1 cellular context compared by ENCODE assay signal in the genomic region with DNA sequence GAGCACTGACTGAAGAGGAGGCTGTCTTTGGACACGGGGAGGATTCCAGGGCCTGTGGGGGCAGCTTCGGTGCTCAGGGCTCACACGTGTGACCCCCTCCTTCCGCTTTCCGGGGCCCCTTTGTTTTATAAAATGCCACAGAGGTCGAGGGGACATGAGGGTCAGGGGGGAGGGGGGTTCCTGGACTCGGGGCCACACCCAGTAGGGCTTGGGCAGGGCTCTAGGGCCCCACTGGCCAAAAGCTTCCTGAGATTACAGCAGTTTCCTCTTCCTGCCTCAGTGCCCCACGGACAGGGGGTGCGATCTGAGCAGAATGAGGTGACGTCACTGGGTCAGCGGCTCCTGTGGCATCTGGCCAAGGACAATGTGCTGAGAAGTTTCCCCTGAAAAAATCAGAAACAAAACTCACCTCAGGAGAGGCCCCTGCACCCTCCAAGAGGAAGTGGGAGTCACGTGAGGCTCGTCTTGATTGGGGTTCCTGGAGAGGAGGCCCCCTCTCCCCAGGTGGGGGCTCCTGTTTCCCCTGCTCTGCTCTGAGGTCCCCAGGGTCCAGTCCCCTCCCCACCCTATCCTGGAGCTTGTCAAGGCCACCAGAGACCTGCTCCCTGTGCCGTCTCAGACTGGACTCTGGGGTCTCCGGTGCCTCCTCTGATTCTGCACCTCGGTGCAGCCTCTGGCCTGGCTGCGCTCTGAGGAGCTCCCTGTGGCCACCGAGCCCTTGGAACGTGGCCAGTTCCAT.
TF ChIP-seq lines count a peak whose summit lies in the region.

No MANE protein-coding gene starts in this region.

TF ChIP-seq in HepG2, 621 proteins besides CTCF, POLR2A, EP300 and RAD21 (continued from another document and continues in another):
- TF ChIP-seq, protein P1, sequence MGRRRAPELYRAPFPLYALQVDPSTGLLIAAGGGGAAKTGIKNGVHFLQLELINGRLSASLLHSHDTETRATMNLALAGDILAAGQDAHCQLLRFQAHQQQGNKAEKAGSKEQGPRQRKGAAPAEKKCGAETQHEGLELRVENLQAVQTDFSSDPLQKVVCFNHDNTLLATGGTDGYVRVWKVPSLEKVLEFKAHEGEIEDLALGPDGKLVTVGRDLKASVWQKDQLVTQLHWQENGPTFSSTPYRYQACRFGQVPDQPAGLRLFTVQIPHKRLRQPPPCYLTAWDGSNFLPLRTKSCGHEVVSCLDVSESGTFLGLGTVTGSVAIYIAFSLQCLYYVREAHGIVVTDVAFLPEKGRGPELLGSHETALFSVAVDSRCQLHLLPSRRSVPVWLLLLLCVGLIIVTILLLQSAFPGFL (CRISPR knock-in tag; IDR thresholded peaks at IDR 0.05), result no peak
- TF ChIP-seq MATR3 (CRISPR knock-in tag; IDR thresholded peaks at IDR 0.05) (no peak), HDAC6 (IDR thresholded peaks at IDR 0.05; ENCODE audit: low read depth, low read length) (no peak), ZFP1 (CRISPR knock-in tag; IDR thresholded peaks at IDR 0.05) (no peak), IRF2 (CRISPR knock-in tag; IDR thresholded peaks at IDR 0.05) (no peak), ZNF660 (CRISPR knock-in tag; IDR thresholded peaks at IDR 0.05; ENCODE audit: borderline replicate concordance, low read depth) (no peak), SRSF1 (optimal IDR thresholded peaks at IDR 0.05; ENCODE audit: low read depth, low read length) (no peak), ZBTB38 (CRISPR knock-in tag; IDR thresholded peaks at IDR 0.05) (no peak), ZNF33A (CRISPR knock-in tag; IDR thresholded peaks at IDR 0.05; ENCODE audit: borderline replicate concordance) (no peak), ETV5 (CRISPR knock-in tag; IDR thresholded peaks at IDR 0.05; ENCODE audit: borderline replicate concordance) (peak; percentile 29; the same call in 1 of the 2 replicates), RCOR2 (CRISPR knock-in tag; IDR thresholded peaks at IDR 0.05) (no peak), KDM2A (CRISPR knock-in tag; IDR thresholded peaks at IDR 0.05; ENCODE audit: borderline replicate concordance, low read depth) (peak; percentile 23; the same call in 1 of the 2 replicates), RFX1 (IDR thresholded peaks at IDR 0.05) (no peak), YEATS2 (CRISPR knock-in tag; IDR thresholded peaks at IDR 0.05; ENCODE audit: borderline replicate concordance) (no peak), PCBP2 (optimal IDR thresholded peaks at IDR 0.05; ENCODE audit: low read depth, low read length, poor library complexity, severe bottlenecking) (no peak), TBX3 (IDR thresholded peaks at IDR 0.05; ENCODE audit: borderline replicate concordance) (no peak), SETDB1 (CRISPR knock-in tag; IDR thresholded peaks at IDR 0.05; ENCODE audit: borderline replicate concordance) (no peak), SNAI1 (CRISPR knock-in tag; IDR thresholded peaks at IDR 0.05; ENCODE audit: borderline replicate concordance) (no peak), DMAP1 (CRISPR knock-in tag; IDR thresholded peaks at IDR 0.05) (no peak), MAZ (IDR thresholded peaks at IDR 0.05; ENCODE audit: borderline replicate concordance, low read depth, low read length) (no peak), MAZ (CRISPR knock-in tag; IDR thresholded peaks at IDR 0.05; ENCODE audit: low read depth) (no peak), ZNF432 (CRISPR knock-in tag; IDR thresholded peaks at IDR 0.05; ENCODE audit: borderline replicate concordance) (no peak), MIER2 (CRISPR knock-in tag; IDR thresholded peaks at IDR 0.05) (no peak), ZNF350 (CRISPR knock-in tag; IDR thresholded peaks at IDR 0.05; ENCODE audit: borderline replicate concordance, low read depth) (no peak; the same call in 1 of the 2 replicates), NFKBIZ (CRISPR knock-in tag; IDR thresholded peaks at IDR 0.05) (no peak), HNF4A (CRISPR knock-in tag; IDR thresholded peaks at IDR 0.05) (peak; percentile 31), ZBTB7A (CRISPR knock-in tag; IDR thresholded peaks at IDR 0.05) (peak; percentile 49; the same call in 1 of the 2 replicates), TAF1 (CRISPR knock-in tag; IDR thresholded peaks at IDR 0.05) (no peak)
- TF ChIP-seq, protein P2, sequence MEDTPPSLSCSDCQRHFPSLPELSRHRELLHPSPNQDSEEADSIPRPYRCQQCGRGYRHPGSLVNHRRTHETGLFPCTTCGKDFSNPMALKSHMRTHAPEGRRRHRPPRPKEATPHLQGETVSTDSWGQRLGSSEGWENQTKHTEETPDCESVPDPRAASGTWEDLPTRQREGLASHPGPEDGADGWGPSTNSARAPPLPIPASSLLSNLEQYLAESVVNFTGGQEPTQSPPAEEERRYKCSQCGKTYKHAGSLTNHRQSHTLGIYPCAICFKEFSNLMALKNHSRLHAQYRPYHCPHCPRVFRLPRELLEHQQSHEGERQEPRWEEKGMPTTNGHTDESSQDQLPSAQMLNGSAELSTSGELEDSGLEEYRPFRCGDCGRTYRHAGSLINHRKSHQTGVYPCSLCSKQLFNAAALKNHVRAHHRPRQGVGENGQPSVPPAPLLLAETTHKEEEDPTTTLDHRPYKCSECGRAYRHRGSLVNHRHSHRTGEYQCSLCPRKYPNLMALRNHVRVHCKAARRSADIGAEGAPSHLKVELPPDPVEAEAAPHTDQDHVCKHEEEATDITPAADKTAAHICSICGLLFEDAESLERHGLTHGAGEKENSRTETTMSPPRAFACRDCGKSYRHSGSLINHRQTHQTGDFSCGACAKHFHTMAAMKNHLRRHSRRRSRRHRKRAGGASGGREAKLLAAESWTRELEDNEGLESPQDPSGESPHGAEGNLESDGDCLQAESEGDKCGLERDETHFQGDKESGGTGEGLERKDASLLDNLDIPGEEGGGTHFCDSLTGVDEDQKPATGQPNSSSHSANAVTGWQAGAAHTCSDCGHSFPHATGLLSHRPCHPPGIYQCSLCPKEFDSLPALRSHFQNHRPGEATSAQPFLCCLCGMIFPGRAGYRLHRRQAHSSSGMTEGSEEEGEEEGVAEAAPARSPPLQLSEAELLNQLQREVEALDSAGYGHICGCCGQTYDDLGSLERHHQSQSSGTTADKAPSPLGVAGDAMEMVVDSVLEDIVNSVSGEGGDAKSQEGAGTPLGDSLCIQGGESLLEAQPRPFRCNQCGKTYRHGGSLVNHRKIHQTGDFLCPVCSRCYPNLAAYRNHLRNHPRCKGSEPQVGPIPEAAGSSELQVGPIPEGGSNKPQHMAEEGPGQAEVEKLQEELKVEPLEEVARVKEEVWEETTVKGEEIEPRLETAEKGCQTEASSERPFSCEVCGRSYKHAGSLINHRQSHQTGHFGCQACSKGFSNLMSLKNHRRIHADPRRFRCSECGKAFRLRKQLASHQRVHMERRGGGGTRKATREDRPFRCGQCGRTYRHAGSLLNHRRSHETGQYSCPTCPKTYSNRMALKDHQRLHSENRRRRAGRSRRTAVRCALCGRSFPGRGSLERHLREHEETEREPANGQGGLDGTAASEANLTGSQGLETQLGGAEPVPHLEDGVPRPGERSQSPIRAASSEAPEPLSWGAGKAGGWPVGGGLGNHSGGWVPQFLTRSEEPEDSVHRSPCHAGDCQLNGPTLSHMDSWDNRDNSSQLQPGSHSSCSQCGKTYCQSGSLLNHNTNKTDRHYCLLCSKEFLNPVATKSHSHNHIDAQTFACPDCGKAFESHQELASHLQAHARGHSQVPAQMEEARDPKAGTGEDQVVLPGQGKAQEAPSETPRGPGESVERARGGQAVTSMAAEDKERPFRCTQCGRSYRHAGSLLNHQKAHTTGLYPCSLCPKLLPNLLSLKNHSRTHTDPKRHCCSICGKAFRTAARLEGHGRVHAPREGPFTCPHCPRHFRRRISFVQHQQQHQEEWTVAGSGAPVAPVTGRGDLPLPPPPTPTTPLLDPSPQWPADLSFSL (CRISPR knock-in tag; IDR thresholded peaks at IDR 0.05), result no peak
- TF ChIP-seq, protein P3, sequence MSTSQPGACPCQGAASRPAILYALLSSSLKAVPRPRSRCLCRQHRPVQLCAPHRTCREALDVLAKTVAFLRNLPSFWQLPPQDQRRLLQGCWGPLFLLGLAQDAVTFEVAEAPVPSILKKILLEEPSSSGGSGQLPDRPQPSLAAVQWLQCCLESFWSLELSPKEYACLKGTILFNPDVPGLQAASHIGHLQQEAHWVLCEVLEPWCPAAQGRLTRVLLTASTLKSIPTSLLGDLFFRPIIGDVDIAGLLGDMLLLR (CRISPR knock-in tag; IDR thresholded peaks at IDR 0.05), result no peak
- TF ChIP-seq, protein P4, sequence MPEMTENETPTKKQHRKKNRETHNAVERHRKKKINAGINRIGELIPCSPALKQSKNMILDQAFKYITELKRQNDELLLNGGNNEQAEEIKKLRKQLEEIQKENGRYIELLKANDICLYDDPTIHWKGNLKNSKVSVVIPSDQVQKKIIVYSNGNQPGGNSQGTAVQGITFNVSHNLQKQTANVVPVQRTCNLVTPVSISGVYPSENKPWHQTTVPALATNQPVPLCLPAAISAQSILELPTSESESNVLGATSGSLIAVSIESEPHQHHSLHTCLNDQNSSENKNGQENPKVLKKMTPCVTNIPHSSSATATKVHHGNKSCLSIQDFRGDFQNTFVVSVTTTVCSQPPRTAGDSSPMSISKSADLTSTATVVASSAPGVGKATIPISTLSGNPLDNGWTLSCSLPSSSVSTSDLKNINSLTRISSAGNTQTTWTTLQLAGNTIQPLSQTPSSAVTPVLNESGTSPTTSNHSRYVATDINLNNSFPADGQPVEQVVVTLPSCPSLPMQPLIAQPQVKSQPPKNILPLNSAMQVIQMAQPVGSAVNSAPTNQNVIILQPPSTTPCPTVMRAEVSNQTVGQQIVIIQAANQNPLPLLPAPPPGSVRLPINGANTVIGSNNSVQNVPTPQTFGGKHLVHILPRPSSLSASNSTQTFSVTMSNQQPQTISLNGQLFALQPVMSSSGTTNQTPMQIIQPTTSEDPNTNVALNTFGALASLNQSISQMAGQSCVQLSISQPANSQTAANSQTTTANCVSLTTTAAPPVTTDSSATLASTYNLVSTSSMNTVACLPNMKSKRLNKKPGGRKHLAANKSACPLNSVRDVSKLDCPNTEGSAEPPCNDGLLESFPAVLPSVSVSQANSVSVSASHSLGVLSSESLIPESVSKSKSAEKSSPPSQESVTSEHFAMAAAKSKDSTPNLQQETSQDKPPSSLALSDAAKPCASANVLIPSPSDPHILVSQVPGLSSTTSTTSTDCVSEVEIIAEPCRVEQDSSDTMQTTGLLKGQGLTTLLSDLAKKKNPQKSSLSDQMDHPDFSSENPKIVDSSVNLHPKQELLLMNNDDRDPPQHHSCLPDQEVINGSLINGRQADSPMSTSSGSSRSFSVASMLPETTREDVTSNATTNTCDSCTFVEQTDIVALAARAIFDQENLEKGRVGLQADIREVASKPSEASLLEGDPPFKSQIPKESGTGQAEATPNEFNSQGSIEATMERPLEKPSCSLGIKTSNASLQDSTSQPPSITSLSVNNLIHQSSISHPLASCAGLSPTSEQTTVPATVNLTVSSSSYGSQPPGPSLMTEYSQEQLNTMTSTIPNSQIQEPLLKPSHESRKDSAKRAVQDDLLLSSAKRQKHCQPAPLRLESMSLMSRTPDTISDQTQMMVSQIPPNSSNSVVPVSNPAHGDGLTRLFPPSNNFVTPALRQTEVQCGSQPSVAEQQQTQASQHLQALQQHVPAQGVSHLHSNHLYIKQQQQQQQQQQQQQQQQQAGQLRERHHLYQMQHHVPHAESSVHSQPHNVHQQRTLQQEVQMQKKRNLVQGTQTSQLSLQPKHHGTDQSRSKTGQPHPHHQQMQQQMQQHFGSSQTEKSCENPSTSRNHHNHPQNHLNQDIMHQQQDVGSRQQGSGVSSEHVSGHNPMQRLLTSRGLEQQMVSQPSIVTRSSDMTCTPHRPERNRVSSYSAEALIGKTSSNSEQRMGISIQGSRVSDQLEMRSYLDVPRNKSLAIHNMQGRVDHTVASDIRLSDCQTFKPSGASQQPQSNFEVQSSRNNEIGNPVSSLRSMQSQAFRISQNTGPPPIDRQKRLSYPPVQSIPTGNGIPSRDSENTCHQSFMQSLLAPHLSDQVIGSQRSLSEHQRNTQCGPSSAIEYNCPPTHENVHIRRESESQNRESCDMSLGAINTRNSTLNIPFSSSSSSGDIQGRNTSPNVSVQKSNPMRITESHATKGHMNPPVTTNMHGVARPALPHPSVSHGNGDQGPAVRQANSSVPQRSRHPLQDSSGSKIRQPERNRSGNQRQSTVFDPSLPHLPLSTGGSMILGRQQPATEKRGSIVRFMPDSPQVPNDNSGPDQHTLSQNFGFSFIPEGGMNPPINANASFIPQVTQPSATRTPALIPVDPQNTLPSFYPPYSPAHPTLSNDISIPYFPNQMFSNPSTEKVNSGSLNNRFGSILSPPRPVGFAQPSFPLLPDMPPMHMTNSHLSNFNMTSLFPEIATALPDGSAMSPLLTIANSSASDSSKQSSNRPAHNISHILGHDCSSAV (CRISPR knock-in tag; IDR thresholded peaks at IDR 0.05; ENCODE audit: borderline replicate concordance), result no peak
- TF ChIP-seq, protein P5, sequence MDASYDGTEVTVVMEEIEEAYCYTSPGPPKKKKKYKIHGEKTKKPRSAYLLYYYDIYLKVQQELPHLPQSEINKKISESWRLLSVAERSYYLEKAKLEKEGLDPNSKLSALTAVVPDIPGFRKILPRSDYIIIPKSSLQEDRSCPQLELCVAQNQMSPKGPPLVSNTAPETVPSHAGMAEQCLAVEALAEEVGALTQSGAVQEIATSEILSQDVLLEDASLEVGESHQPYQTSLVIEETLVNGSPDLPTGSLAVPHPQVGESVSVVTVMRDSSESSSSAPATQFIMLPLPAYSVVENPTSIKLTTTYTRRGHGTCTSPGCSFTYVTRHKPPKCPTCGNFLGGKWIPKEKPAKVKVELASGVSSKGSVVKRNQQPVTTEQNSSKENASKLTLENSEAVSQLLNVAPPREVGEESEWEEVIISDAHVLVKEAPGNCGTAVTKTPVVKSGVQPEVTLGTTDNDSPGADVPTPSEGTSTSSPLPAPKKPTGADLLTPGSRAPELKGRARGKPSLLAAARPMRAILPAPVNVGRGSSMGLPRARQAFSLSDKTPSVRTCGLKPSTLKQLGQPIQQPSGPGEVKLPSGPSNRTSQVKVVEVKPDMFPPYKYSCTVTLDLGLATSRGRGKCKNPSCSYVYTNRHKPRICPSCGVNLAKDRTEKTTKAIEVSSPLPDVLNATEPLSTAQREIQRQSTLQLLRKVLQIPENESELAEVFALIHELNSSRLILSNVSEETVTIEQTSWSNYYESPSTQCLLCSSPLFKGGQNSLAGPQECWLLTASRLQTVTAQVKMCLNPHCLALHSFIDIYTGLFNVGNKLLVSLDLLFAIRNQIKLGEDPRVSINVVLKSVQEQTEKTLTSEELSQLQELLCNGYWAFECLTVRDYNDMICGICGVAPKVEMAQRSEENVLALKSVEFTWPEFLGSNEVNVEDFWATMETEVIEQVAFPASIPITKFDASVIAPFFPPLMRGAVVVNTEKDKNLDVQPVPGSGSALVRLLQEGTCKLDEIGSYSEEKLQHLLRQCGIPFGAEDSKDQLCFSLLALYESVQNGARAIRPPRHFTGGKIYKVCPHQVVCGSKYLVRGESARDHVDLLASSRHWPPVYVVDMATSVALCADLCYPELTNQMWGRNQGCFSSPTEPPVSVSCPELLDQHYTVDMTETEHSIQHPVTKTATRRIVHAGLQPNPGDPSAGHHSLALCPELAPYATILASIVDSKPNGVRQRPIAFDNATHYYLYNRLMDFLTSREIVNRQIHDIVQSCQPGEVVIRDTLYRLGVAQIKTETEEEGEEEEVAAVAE (CRISPR knock-in tag; IDR thresholded peaks at IDR 0.05; ENCODE audit: borderline replicate concordance), result no peak
- TF ChIP-seq, protein P6, sequence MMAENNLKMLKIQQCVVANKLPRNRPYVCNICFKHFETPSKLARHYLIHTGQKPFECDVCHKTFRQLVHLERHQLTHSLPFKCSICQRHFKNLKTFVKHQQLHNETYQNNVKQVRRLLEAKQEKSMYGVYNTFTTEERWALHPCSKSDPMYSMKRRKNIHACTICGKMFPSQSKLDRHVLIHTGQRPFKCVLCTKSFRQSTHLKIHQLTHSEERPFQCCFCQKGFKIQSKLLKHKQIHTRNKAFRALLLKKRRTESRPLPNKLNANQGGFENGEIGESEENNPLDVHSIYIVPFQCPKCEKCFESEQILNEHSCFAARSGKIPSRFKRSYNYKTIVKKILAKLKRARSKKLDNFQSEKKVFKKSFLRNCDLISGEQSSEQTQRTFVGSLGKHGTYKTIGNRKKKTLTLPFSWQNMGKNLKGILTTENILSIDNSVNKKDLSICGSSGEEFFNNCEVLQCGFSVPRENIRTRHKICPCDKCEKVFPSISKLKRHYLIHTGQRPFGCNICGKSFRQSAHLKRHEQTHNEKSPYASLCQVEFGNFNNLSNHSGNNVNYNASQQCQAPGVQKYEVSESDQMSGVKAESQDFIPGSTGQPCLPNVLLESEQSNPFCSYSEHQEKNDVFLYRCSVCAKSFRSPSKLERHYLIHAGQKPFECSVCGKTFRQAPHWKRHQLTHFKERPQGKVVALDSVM (CRISPR knock-in tag; IDR thresholded peaks at IDR 0.05), result no peak
